Comparison of ENCODE assay signal across 21 cellular contexts in genomic region chr7:81780914-81781693, GRCh38. TPM values are rescaled to one million over a fixed set of nuclear protein-coding genes. Genes with fewer than 3 reads are reported as not detected.
DNase-seq lines count a peak whose midpoint lies in the region; ATAC-seq and TF ChIP-seq lines count a peak whose summit lies in the region.
"Had no signal": no experiment of that assay in that cellular context is flagged by ENCODE, and none has a peak within 500 bp of the region (broad histone marks: within the 10 kb centered on the region; RNA-seq: fewer than 3 reads in every experiment).

No MANE protein-coding gene starts in this region.

- TF ChIP-seq CTCF in A673 (conservative IDR thresholded peaks at IDR 0.05; ENCODE audit: low read depth, low read length) (no peak), HL-60 (IDR thresholded peaks at IDR 0.05; ENCODE audit: insufficient read depth, low read length) (no peak)

- H3K27ac Mint-ChIP-seq in activated naive CD8-positive, alpha-beta T cell treated with anti-CD3 and anti-CD28 coated beads, Interleukin-2, amount 50 U/mL, for 24 hours, result no peak overlapping the region
- no peak overlapping the region for H3K27ac Mint-ChIP-seq in activated T-cell treated with anti-CD3 and anti-CD28 coated beads, Interleukin-2, amount 50 U/mL, for 24 hours
- H3K27ac Mint-ChIP-seq: activated CD4-positive, alpha-beta memory T cell treated with anti-CD3 and anti-CD28 coated beads, Interleukin-2, amount 10 ng/mL, durations not matched to agents 7 days and 5 days; nephron; stimulated activated memory B cell treated with anti-CD40 and anti-IgM and Interleukin-4, amounts not matched to agents 10 μg/mL and 1 μg/mL and 100 μg/mL, for 72 hours had no signal

- H3K9me3 Mint-ChIP-seq in activated naive CD8-positive, alpha-beta T cell treated with anti-CD3 and anti-CD28 coated beads, Interleukin-2, amount 50 U/mL, for 24 hours, result no peaks in the 10 kb centered on the region
- peaks cover 2% of the 10 kb centered on the region for H3K9me3 Mint-ChIP-seq in activated T-cell treated with anti-CD3 and anti-CD28 coated beads, Interleukin-2, amount 50 U/mL, for 24 hours
- H3K9me3 Mint-ChIP-seq: activated CD4-positive, alpha-beta memory T cell treated with anti-CD3 and anti-CD28 coated beads, Interleukin-2, amount 10 ng/mL, durations not matched to agents 7 days and 5 days; nephron; stimulated activated memory B cell treated with anti-CD40 and anti-IgM and Interleukin-4, amounts not matched to agents 10 μg/mL and 1 μg/mL and 100 μg/mL, for 72 hours had no signal

- no peaks in the 10 kb centered on the region for H3K36me3 Mint-ChIP-seq in activated naive CD8-positive, alpha-beta T cell treated with anti-CD3 and anti-CD28 coated beads, Interleukin-2, amount 50 U/mL, for 24 hours (ENCODE audit: low read depth)
- H3K36me3 Mint-ChIP-seq in activated T-cell treated with anti-CD3 and anti-CD28 coated beads, Interleukin-2, amount 50 U/mL, for 24 hours (ENCODE audit: low read depth), result no peaks in the 10 kb centered on the region
- H3K36me3 Mint-ChIP-seq: stimulated activated memory B cell treated with anti-CD40 and anti-IgM and Interleukin-4, amounts not matched to agents 10 μg/mL and 1 μg/mL and 100 μg/mL, for 72 hours had no signal

- no peak overlapping the region for H3K27ac ChIP-seq in A673 (ENCODE audit: low read depth, low read length, poor library complexity, severe bottlenecking)
- H3K27ac ChIP-seq in HL-60 (replicated peaks), result peak overlapping the region; percentile 61
- H3K27ac ChIP-seq: heart left ventricle, left ventricle myocardium inferior had no signal

- H3K36me3 ChIP-seq in A673 (ENCODE audit: insufficient read depth, low read length, poor library complexity, severe bottlenecking), result no peaks in the 10 kb centered on the region
- H3K36me3 ChIP-seq in adipocyte (ENCODE audit: control insufficient read depth, insufficient read depth, low read length, severe bottlenecking), result no peaks in the 10 kb centered on the region
- H3K36me3 ChIP-seq: heart left ventricle, left ventricle myocardium inferior had no signal

- H3K4me3 ChIP-seq in A673 (ENCODE audit: low read depth, low read length, poor library complexity, severe bottlenecking) (no peak overlapping the region), HL-60 (replicated peaks; ENCODE audit: insufficient read depth, low read length) (no peak overlapping the region), adipocyte (ENCODE audit: low read length) (no peak overlapping the region)
- H3K4me3 ChIP-seq: heart left ventricle, left ventricle myocardium inferior had no signal

- no peak for ATAC-seq in activated naive CD8-positive, alpha-beta T cell treated with anti-CD3 and anti-CD28 coated beads, Interleukin-2, amount 50 U/mL, for 24 hours
- ATAC-seq: heart left ventricle; Right ventricle myocardium inferior; stimulated activated memory B cell treated with anti-CD40 and anti-IgM and Interleukin-4, amounts not matched to agents 10 μg/mL and 1 μg/mL and 100 μg/mL, for 72 hours had no signal

- peak; percentile 70 for DNase-seq in A673 (ENCODE audit: low spot score)
- peak; percentile 15 to 50 for DNase-seq in HL-60 (ENCODE audit: low read depth in 1 of 2, low spot score in 1 of 2)
- peak; percentile 75 for DNase-seq in NOMO-1 treated with DMSO at 0.1 percent for 48 hours (lab: John Stamatoyannopoulos, UW; ENCODE audit: unreplicated experiment)
- DNase-seq in adipocyte (ENCODE audit: low read depth), result peak; percentile 33
- DNase-seq in NCI-H1092 treated with DMSO at 0.1 percent for 48 hours (lab: John Stamatoyannopoulos, UW), result no peak
- DNase-seq in activated naive CD8-positive, alpha-beta T cell treated with anti-CD3 and anti-CD28 coated beads, Interleukin-2, amount 50 U/mL, for 24 hours, result no peak
- no peak for DNase-seq in activated T-cell treated with anti-CD3 and anti-CD28 coated beads, Interleukin-2, amount 50 U/mL, for 24 hours
- DNase-seq in OCI-M2 (lab: John Stamatoyannopoulos, UW; ENCODE audit: unreplicated experiment), result no peak
- DNase-seq: activated CD4-positive, alpha-beta memory T cell treated with anti-CD3 and anti-CD28 coated beads, Interleukin-2, amount 10 ng/mL, durations not matched to agents 7 days and 5 days; activated gamma-delta T cell treated with Interleukin-2 at 50 U/mL for 16 hours; activated T-cell treated with anti-CD3 and anti-CD28 coated beads for 4 hours; amniotic stem cell; cortex of kidney; H7; heart left ventricle; left ventricle myocardium inferior; midbrain; NCI-H1694 treated with DMSO at 0.1 percent for 48 hours had no signal

- BruUV-seq in A673 (replicated peaks; lab: Mats Ljungman, UMichigan), result no TSS peak

- H3K4me3 Mint-ChIP-seq in activated naive CD8-positive, alpha-beta T cell treated with anti-CD3 and anti-CD28 coated beads, Interleukin-2, amount 50 U/mL, for 24 hours, result no peak overlapping the region
- no peak overlapping the region for H3K4me3 Mint-ChIP-seq in activated T-cell treated with anti-CD3 and anti-CD28 coated beads, Interleukin-2, amount 50 U/mL, for 24 hours
- H3K4me3 Mint-ChIP-seq: activated CD4-positive, alpha-beta memory T cell treated with anti-CD3 and anti-CD28 coated beads, Interleukin-2, amount 10 ng/mL, durations not matched to agents 7 days and 5 days; nephron; stimulated activated memory B cell treated with anti-CD40 and anti-IgM and Interleukin-4, amounts not matched to agents 10 μg/mL and 1 μg/mL and 100 μg/mL, for 72 hours had no signal

- H3K4me1 Mint-ChIP-seq in activated naive CD8-positive, alpha-beta T cell treated with anti-CD3 and anti-CD28 coated beads, Interleukin-2, amount 50 U/mL, for 24 hours, result no peaks in the 10 kb centered on the region
- no peaks in the 10 kb centered on the region for H3K4me1 Mint-ChIP-seq in activated T-cell treated with anti-CD3 and anti-CD28 coated beads, Interleukin-2, amount 50 U/mL, for 24 hours (ENCODE audit: low read depth)
- H3K4me1 Mint-ChIP-seq: activated CD4-positive, alpha-beta memory T cell treated with anti-CD3 and anti-CD28 coated beads, Interleukin-2, amount 10 ng/mL, durations not matched to agents 7 days and 5 days; stimulated activated memory B cell treated with anti-CD40 and anti-IgM and Interleukin-4, amounts not matched to agents 10 μg/mL and 1 μg/mL and 100 μg/mL, for 72 hours had no signal

- CTCF ChIA-PET in A673 (lab: Charles Lee), result no interaction called here

- no peaks in the 10 kb centered on the region for H3K27me3 ChIP-seq in A673 (replicated peaks; ENCODE audit: insufficient read depth, low read depth, low read length, poor library complexity)
- H3K27me3 ChIP-seq in HL-60 (ENCODE audit: insufficient read depth, poor library complexity, severe bottlenecking), result no peaks in the 10 kb centered on the region
- no peaks in the 10 kb centered on the region for H3K27me3 ChIP-seq in adipocyte (replicated peaks; ENCODE audit: control insufficient read depth, insufficient read depth, low read length)
- H3K27me3 ChIP-seq: heart left ventricle had no signal

- no peak overlapping the region for H3K9ac ChIP-seq in adipocyte (ENCODE audit: low read length)

- intact Hi-C loops in A673 (cut with micrococcal nuclease; ENCODE audit: unreplicated experiment), result no loop called here

- POLR2A ChIA-PET in A673 (lab: Charles Lee; ENCODE audit: low non-redundant PET), result no interaction called here

- H3K9me3 ChIP-seq in A673 (ENCODE audit: low read depth, low read length, poor library complexity, severe bottlenecking) (no peaks in the 10 kb centered on the region), adipocyte (ENCODE audit: control insufficient read depth, low read length) (no peaks in the 10 kb centered on the region)
- H3K9me3 ChIP-seq: heart left ventricle, left ventricle myocardium inferior had no signal

- H3K27me3 Mint-ChIP-seq in activated naive CD8-positive, alpha-beta T cell treated with anti-CD3 and anti-CD28 coated beads, Interleukin-2, amount 50 U/mL, for 24 hours, result no peaks in the 10 kb centered on the region
- H3K27me3 Mint-ChIP-seq in activated T-cell treated with anti-CD3 and anti-CD28 coated beads, Interleukin-2, amount 50 U/mL, for 24 hours, result no peaks in the 10 kb centered on the region
- H3K27me3 Mint-ChIP-seq: activated CD4-positive, alpha-beta memory T cell treated with anti-CD3 and anti-CD28 coated beads, Interleukin-2, amount 10 ng/mL, durations not matched to agents 7 days and 5 days; stimulated activated memory B cell treated with anti-CD40 and anti-IgM and Interleukin-4, amounts not matched to agents 10 μg/mL and 1 μg/mL and 100 μg/mL, for 72 hours had no signal

- H3K4me1 ChIP-seq in A673 (ENCODE audit: insufficient read depth, low read length, poor library complexity, severe bottlenecking), result peaks cover 8% of the 10 kb centered on the region
- H3K4me1 ChIP-seq in adipocyte (ENCODE audit: control insufficient read depth, insufficient read depth, low read length), result peaks cover 4% of the 10 kb centered on the region
- H3K4me1 ChIP-seq: left ventricle myocardium inferior had no signal

RNA-seq across cellular contexts. Expression of gene HGF, which starts 11.3 kb away (rescaled TPM):
- total RNA-seq in A673 (2021), result not detected in 2 replicates
- total RNA-seq: activated CD4-positive, alpha-beta memory T cell treated with anti-CD3 and anti-CD28 coated beads, Interleukin-2, amount 10 ng/mL, durations not matched to agents 7 days and 5 days; H7 had no signal

Comparison
In these comparisons a context has a peak if more than half of its experiments do, and no peak if none do; other contexts are left out.
1. DNase-seq: peak in A673 (single experiment), HL-60 (2 of 2), NOMO-1 treated with DMSO at 0.1 percent for 48 hours (single experiment) and adipocyte (single experiment); none in NCI-H1092 treated with DMSO at 0.1 percent for 48 hours (single experiment), activated naive CD8-positive, alpha-beta T cell treated with anti-CD3 and anti-CD28 coated beads, Interleukin-2, amount 50 U/mL, for 24 hours (single experiment), activated T-cell treated with anti-CD3 and anti-CD28 coated beads, Interleukin-2, amount 50 U/mL, for 24 hours (single experiment) and OCI-M2 (single experiment).